ENCODE assay signal across 1 cellular context in the genomic region with DNA sequence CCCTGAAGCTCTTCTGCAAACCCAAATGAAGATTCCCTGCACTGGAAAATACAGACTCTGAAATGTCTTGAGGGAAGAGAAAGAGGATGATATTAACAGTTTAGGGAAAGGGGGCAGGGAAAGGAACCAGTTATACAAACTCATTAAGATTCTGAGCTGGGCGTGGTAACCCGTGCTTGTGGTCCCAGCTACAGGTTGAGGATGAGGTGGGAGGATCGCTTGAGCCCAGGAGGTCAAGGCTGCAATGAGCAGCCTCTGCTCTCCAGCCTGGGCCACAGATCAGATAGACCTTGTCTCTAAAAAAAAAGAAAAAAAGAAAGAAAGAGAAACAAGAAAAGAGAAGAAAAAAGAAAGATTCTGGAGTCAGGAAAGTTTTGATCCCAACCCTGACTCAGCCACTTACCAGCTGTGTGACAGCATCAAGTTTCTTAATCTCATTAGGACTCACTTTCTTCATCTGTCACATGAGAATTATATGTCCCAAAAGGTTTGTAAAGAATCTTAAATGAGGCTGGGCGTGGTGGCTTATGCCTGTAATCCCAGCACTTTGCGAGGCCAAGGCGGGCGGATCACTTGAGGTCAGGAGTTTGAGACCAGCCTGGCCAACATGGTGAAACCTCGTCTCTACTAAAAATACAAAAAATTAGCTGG.
TF ChIP-seq lines count a peak whose summit lies in the region.

No MANE protein-coding gene starts in this region.

TF ChIP-seq in GM23338, 12 proteins besides CTCF, POLR2A, EP300 and RAD21 (continued from another document):
- TF ChIP-seq, protein P1, sequence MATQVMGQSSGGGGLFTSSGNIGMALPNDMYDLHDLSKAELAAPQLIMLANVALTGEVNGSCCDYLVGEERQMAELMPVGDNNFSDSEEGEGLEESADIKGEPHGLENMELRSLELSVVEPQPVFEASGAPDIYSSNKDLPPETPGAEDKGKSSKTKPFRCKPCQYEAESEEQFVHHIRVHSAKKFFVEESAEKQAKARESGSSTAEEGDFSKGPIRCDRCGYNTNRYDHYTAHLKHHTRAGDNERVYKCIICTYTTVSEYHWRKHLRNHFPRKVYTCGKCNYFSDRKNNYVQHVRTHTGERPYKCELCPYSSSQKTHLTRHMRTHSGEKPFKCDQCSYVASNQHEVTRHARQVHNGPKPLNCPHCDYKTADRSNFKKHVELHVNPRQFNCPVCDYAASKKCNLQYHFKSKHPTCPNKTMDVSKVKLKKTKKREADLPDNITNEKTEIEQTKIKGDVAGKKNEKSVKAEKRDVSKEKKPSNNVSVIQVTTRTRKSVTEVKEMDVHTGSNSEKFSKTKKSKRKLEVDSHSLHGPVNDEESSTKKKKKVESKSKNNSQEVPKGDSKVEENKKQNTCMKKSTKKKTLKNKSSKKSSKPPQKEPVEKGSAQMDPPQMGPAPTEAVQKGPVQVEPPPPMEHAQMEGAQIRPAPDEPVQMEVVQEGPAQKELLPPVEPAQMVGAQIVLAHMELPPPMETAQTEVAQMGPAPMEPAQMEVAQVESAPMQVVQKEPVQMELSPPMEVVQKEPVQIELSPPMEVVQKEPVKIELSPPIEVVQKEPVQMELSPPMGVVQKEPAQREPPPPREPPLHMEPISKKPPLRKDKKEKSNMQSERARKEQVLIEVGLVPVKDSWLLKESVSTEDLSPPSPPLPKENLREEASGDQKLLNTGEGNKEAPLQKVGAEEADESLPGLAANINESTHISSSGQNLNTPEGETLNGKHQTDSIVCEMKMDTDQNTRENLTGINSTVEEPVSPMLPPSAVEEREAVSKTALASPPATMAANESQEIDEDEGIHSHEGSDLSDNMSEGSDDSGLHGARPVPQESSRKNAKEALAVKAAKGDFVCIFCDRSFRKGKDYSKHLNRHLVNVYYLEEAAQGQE (IDR thresholded peaks at IDR 0.05; ENCODE audit: unreplicated experiment) = no peak
- no peak for TF ChIP-seq JUNB (IDR thresholded peaks at IDR 0.05; ENCODE audit: unreplicated experiment)
- TF ChIP-seq CREB1 (CRISPR knock-in tag; IDR thresholded peaks at IDR 0.05; ENCODE audit: low read depth) = no peak
- no peak for TF ChIP-seq EZH2 (IDR thresholded peaks at IDR 0.05; ENCODE audit: low read depth, unreplicated experiment)
- no peak for TF ChIP-seq NANOG (IDR thresholded peaks at IDR 0.05; ENCODE audit: borderline replicate concordance)
- TF ChIP-seq, protein P2, sequence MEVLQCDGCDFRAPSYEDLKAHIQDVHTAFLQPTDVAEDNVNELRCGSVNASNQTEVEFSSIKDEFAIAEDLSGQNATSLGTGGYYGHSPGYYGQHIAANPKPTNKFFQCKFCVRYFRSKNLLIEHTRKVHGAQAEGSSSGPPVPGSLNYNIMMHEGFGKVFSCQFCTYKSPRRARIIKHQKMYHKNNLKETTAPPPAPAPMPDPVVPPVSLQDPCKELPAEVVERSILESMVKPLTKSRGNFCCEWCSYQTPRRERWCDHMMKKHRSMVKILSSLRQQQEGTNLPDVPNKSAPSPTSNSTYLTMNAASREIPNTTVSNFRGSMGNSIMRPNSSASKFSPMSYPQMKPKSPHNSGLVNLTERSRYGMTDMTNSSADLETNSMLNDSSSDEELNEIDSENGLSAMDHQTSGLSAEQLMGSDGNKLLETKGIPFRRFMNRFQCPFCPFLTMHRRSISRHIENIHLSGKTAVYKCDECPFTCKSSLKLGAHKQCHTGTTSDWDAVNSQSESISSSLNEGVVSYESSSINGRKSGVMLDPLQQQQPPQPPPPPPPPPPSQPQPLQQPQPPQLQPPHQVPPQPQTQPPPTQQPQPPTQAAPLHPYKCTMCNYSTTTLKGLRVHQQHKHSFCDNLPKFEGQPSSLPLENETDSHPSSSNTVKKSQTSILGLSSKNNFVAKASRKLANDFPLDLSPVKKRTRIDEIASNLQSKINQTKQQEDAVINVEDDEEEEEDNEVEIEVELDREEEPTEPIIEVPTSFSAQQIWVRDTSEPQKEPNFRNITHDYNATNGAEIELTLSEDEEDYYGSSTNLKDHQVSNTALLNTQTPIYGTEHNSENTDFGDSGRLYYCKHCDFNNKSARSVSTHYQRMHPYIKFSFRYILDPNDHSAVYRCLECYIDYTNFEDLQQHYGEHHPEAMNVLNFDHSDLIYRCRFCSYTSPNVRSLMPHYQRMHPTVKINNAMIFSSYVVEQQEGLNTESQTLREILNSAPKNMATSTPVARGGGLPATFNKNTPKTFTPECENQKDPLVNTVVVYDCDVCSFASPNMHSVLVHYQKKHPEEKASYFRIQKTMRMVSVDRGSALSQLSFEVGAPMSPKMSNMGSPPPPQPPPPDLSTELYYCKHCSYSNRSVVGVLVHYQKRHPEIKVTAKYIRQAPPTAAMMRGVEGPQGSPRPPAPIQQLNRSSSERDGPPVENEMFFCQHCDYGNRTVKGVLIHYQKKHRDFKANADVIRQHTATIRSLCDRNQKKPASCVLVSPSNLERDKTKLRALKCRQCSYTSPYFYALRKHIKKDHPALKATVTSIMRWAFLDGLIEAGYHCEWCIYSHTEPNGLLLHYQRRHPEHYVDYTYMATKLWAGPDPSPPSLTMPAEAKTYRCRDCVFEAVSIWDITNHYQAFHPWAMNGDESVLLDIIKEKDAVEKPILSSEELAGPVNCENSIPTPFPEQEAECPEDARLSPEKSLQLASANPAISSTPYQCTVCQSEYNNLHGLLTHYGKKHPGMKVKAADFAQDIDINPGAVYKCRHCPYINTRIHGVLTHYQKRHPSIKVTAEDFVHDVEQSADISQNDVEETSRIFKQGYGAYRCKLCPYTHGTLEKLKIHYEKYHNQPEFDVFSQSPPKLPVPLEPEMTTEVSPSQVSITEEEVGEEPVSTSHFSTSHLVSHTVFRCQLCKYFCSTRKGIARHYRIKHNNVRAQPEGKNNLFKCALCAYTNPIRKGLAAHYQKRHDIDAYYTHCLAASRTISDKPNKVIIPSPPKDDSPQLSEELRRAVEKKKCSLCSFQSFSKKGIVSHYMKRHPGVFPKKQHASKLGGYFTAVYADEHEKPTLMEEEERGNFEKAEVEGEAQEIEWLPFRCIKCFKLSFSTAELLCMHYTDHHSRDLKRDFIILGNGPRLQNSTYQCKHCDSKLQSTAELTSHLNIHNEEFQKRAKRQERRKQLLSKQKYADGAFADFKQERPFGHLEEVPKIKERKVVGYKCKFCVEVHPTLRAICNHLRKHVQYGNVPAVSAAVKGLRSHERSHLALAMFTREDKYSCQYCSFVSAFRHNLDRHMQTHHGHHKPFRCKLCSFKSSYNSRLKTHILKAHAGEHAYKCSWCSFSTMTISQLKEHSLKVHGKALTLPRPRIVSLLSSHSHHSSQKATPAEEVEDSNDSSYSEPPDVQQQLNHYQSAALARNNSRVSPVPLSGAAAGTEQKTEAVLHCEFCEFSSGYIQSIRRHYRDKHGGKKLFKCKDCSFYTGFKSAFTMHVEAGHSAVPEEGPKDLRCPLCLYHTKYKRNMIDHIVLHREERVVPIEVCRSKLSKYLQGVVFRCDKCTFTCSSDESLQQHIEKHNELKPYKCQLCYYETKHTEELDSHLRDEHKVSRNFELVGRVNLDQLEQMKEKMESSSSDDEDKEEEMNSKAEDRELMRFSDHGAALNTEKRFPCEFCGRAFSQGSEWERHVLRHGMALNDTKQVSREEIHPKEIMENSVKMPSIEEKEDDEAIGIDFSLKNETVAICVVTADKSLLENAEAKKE (CRISPR knock-in tag; IDR thresholded peaks at IDR 0.05) = no peak
- no peak for TF ChIP-seq STAT1 (IDR thresholded peaks at IDR 0.05; ENCODE audit: unreplicated experiment)
- TF ChIP-seq, protein P3, sequence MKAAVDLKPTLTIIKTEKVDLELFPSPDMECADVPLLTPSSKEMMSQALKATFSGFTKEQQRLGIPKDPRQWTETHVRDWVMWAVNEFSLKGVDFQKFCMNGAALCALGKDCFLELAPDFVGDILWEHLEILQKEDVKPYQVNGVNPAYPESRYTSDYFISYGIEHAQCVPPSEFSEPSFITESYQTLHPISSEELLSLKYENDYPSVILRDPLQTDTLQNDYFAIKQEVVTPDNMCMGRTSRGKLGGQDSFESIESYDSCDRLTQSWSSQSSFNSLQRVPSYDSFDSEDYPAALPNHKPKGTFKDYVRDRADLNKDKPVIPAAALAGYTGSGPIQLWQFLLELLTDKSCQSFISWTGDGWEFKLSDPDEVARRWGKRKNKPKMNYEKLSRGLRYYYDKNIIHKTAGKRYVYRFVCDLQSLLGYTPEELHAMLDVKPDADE (IDR thresholded peaks at IDR 0.05) = no peak
- TF ChIP-seq ZNF331 (CRISPR knock-in tag; IDR thresholded peaks at IDR 0.05; ENCODE audit: low read depth) = no peak
- TF ChIP-seq EZH2phosphoT487 (IDR thresholded peaks at IDR 0.05; ENCODE audit: unreplicated experiment) = no peak
- no peak for TF ChIP-seq ZNF114 (CRISPR knock-in tag; IDR thresholded peaks at IDR 0.05)
